In the genomic region with DNA sequence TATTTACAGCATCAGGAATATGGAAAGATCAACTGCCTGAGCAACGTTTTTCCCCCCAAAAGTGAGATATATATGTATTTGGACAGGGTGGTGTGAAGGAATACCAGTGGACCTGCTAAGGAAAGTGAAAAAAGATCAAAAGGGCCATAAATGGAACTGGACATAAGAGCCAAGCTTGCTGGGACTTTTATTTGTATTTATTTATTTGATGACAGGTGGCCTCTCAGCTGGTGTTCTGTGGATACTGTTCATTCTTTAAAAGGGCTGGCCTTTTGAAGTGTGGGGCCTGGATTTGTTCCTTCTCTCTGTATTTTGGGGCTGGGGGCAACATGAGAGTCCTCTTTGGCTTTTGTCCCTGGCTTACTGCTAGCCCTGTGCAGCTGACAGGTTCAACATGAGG, we compare ENCODE assay signal across 19 cellular contexts.
DNase-seq lines count a peak whose midpoint lies in the region; ATAC-seq and TF ChIP-seq lines count a peak whose summit lies in the region.
"Had no signal": no experiment of that assay in that cellular context is flagged by ENCODE, and none has a peak within 500 bp of the region (broad histone marks: within the 10 kb centered on the region; RNA-seq: fewer than 3 reads in every experiment).

No MANE protein-coding gene starts in this region.

- no peak for ATAC-seq in HG02840 (IDR thresholded peaks at IDR 0.05; ENCODE audit: low FRiP score, unreplicated experiment)
- ATAC-seq: A549; CD8-positive, alpha-beta T cell; GM12878 had no signal

- H3K36me3 Mint-ChIP-seq in neural progenitor cell = no peaks in the 10 kb centered on the region
- H3K36me3 Mint-ChIP-seq: CD8-positive, alpha-beta T cell had no signal

- H3F3A ChIP-seq in neural progenitor cell (ENCODE audit: low read depth) = no peaks in the 10 kb centered on the region

- H3K9me3 ChIP-seq in neural progenitor cell (ENCODE audit: low read depth) = no peaks in the 10 kb centered on the region
- H3K9me3 ChIP-seq: A549; BLaER1 treated with 17β-estradiol and CSF1 and Interleukin-3, amounts not matched to agents 10 nM and 100 nM; Caco-2 had no signal

- no peak overlapping the region for H3K27ac ChIP-seq in neural progenitor cell
- H3K27ac ChIP-seq: 22Rv1; A549; BLaER1 treated with 17β-estradiol and CSF1 and Interleukin-3, amounts not matched to agents 10 nM and 100 nM; C4-2B had no signal

- H3K4me1 ChIP-seq in neural progenitor cell = no peaks in the 10 kb centered on the region
- H3K4me1 ChIP-seq: A549 had no signal

- H3K27ac Mint-ChIP-seq in neural progenitor cell = no peak overlapping the region
- H3K27ac Mint-ChIP-seq: B cell; CD4-positive, alpha-beta T cell; CD8-positive, alpha-beta T cell had no signal

- H2AFZ ChIP-seq in neural progenitor cell (replicated peaks) = no peak overlapping the region

- H3K4me1 Mint-ChIP-seq in neural progenitor cell = peaks cover 45% of the 10 kb centered on the region
- H3K4me1 Mint-ChIP-seq: B cell had no signal

- H3K27me3 ChIP-seq in neural progenitor cell = no peaks in the 10 kb centered on the region
- H3K27me3 ChIP-seq: BLaER1 treated with 17β-estradiol and CSF1 and Interleukin-3, amounts not matched to agents 10 nM and 100 nM had no signal

- H3K27me3 Mint-ChIP-seq in neural progenitor cell (ENCODE audit: insufficient read depth, low read depth) = peaks cover 9% of the 10 kb centered on the region
- H3K27me3 Mint-ChIP-seq: B cell had no signal

- no peaks in the 10 kb centered on the region for H4K20me1 ChIP-seq in neural progenitor cell (ENCODE audit: low read depth)
- H4K20me1 ChIP-seq: BLaER1 treated with 17β-estradiol and CSF1 and Interleukin-3, amounts not matched to agents 10 nM and 100 nM had no signal

- peak; percentile 42 for DNase-seq in DMS 273 (lab: John Stamatoyannopoulos, UW; ENCODE audit: unreplicated experiment)
- no peak for DNase-seq in DMS 273 treated with DMSO at 0.1 percent for 48 hours (lab: John Stamatoyannopoulos, UW)
- DNase-seq in cerebellum (ENCODE audit: low spot score) = peak; percentile 72
- no peak for DNase-seq in neural progenitor cell (ENCODE audit: low spot score)
- DNase-seq in stimulated activated CD4-positive, alpha-beta T cell treated with anti-CD3 and anti-CD28 coated beads, Interleukin-2, amount 100 ng/mL, for 48 hours = no peak
- DNase-seq: AML-193; Caco-2; Calu3; CD4-positive, alpha-beta T cell; CD8-positive, alpha-beta T cell; DMS79 treated with DMSO at 0.1 percent for 48 hours; GDM1 had no signal

- H3K4me2 ChIP-seq in neural progenitor cell = no peak overlapping the region
- H3K4me2 ChIP-seq: A549; BLaER1 treated with 17β-estradiol and CSF1 and Interleukin-3, amounts not matched to agents 10 nM and 100 nM had no signal

- H3K4me3 ChIP-seq in neural progenitor cell = no peak overlapping the region
- H3K4me3 ChIP-seq: A549; BLaER1 treated with 17β-estradiol and CSF1 and Interleukin-3, amounts not matched to agents 10 nM and 100 nM; GM12878 had no signal

- H3K9me3 Mint-ChIP-seq in neural progenitor cell = peaks cover 2% of the 10 kb centered on the region
- H3K9me3 Mint-ChIP-seq: CD4-positive, alpha-beta T cell had no signal

- peak overlapping the region; percentile 33 for H3K4me3 Mint-ChIP-seq in neural progenitor cell
- H3K4me3 Mint-ChIP-seq: B cell; CD4-positive, alpha-beta T cell; CD8-positive, alpha-beta T cell had no signal

- no peak for TF ChIP-seq CTCF in neural progenitor cell (IDR thresholded peaks at IDR 0.05)

- H3K9ac ChIP-seq in neural progenitor cell = no peak overlapping the region
- H3K9ac ChIP-seq: BLaER1 treated with 17β-estradiol and CSF1 and Interleukin-3, amounts not matched to agents 10 nM and 100 nM had no signal

- no peaks in the 10 kb centered on the region for H3K79me2 ChIP-seq in neural progenitor cell (ENCODE audit: low read depth)

- H3K36me3 ChIP-seq in neural progenitor cell = no peaks in the 10 kb centered on the region
- H3K36me3 ChIP-seq: BLaER1 treated with 17β-estradiol and CSF1 and Interleukin-3, amounts not matched to agents 10 nM and 100 nM had no signal

Comparison
In these comparisons a context has a peak if more than half of its experiments do, and no peak if none do; other contexts are left out.
1. DNase-seq: peak in DMS 273 (single experiment) and cerebellum (single experiment); none in DMS 273 treated with DMSO at 0.1 percent for 48 hours (single experiment), neural progenitor cell (single experiment) and stimulated activated CD4-positive, alpha-beta T cell treated with anti-CD3 and anti-CD28 coated beads, Interleukin-2, amount 100 ng/mL, for 48 hours (0 of 2).